In the genomic region with DNA sequence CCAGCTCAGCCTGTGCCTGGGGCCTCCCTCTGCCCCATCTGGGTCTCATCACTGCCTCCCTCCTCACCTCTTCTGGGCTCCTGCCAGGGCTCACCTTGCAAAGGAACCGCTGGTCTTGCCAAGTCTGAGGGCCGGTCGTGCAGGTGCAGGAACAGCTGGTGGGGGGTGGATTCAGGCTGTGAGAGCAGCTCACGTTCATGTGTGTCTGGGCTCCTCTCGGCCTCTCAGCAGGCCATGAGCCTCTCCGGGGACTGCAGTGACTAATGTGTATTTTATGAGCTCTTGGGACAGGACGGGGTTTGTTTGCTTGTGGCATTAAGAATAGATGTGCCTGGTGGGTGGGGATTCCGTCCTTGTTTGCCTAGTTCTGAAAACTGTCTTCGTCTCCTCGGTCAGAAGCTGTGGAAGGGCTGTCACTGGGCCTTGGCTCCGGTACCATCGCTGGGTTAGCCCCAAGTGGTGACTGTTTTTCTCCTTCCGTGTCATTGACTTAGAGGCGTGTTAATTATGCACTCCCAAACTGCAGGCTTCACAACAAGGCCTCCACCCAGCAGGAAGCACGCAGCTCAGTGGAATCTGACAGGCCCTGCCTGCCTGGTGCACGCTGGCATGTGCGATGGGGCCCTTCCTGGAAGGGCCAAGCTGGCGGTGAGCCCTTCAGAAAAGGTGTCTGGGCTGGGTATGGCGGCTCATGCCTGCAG, we compare ENCODE assay signal across 10 cellular contexts.
A peak's percentile ranks its signal among the peaks of the same experiment; 100 is the strongest.
DNase-seq lines count a peak whose midpoint lies in the region; ATAC-seq, FAIRE-seq and TF ChIP-seq lines count a peak whose summit lies in the region.
"Had no signal": no experiment of that assay in that cellular context is flagged by ENCODE, and none has a peak within 500 bp of the region (broad histone marks: within the 10 kb centered on the region; RNA-seq: fewer than 3 reads in every experiment).

No MANE protein-coding gene starts in this region.

- H3K27ac ChIP-seq in PC-3 (ENCODE audit: low read length) (peak overlapping the region; percentile 87), right atrium auricular region (peak overlapping the region; percentile 22 to 38), vagina (peak overlapping the region; percentile 78)
- H3K27ac ChIP-seq in CD8-positive, alpha-beta T cell (ENCODE audit: low read depth, low read length), result no peak overlapping the region

- POLR2A ChIA-PET in PC-3 (lab: Charles Lee; ENCODE audit: unreplicated experiment), result interaction anchor here (0.6 to 0.7 kb wide), 2 partner anchors 78 to 117 kb away, joined by 3 to 5 read pairs; a partner anchor contains a TSS
- POLR2A ChIA-PET in CD8-positive, alpha-beta T cell (lab: Charles Lee), result no interaction called here

- TF ChIP-seq CTCF in PC-3 (conservative IDR thresholded peaks at IDR 0.05; ENCODE audit: low read depth, low read length) (no peak; the same call in 1 of the 2 replicates), right atrium auricular region (IDR thresholded peaks at IDR 0.05) (no peak), vagina (IDR thresholded peaks at IDR 0.05) (no peak)
- no peak for TF ChIP-seq CTCF in CD8-positive, alpha-beta T cell (IDR thresholded peaks at IDR 0.05)

- H3K4me1 ChIP-seq in PC-3 (ENCODE audit: insufficient read depth, low read length), result peaks cover 48% of the 10 kb centered on the region
- H3K4me1 ChIP-seq in right atrium auricular region, result peaks cover 0 to 49% of the 10 kb centered on the region in 2 donors
- H3K4me1 ChIP-seq in vagina, result peaks cover 61% of the 10 kb centered on the region
- H3K4me1 ChIP-seq in CD8-positive, alpha-beta T cell (ENCODE audit: insufficient read depth, low read length), result peaks cover 5% of the 10 kb centered on the region

- H3K27me3 Mint-ChIP-seq in CD8-positive, alpha-beta T cell (ENCODE audit: low read depth), result no peaks in the 10 kb centered on the region

- no peaks in the 10 kb centered on the region for H3K9me3 Mint-ChIP-seq in CD8-positive, alpha-beta T cell
- H3K9me3 Mint-ChIP-seq: T-helper 1 cell treated with Interleukin-12 subunit alpha and Interleukin-12 subunit beta and Interleukin-4 antibody, amounts not matched to agents 30 μg/mL and 1 μg/mL, for 36 hours had no signal

- no peak for FAIRE-seq in GM12892 (lab: Jason Lieb, UNC)

- peak overlapping the region; percentile 34 for H3K9ac ChIP-seq in PC-3 (ENCODE audit: low read length)

- H3K9me3 ChIP-seq in PC-3 (ENCODE audit: low read length) (no peaks in the 10 kb centered on the region), right atrium auricular region (no peaks in the 10 kb centered on the region), vagina (no peaks in the 10 kb centered on the region)
- H3K9me3 ChIP-seq in CD8-positive, alpha-beta T cell (ENCODE audit: low read length), result no peaks in the 10 kb centered on the region

- H3F3A ChIP-seq in PC-3 (ENCODE audit: low read length, unreplicated experiment), result peaks cover 19% of the 10 kb centered on the region

- H3K79me2 ChIP-seq in PC-3 (ENCODE audit: low read length), result peaks cover 11% of the 10 kb centered on the region

- no peak overlapping the region for H3K27ac Mint-ChIP-seq in CD8-positive, alpha-beta T cell
- H3K27ac Mint-ChIP-seq: T-helper 1 cell treated with Interleukin-12 subunit alpha and Interleukin-12 subunit beta and Interleukin-4 antibody, amounts not matched to agents 30 μg/mL and 1 μg/mL, for 36 hours had no signal

- H4K20me1 ChIP-seq in PC-3 (ENCODE audit: low read length), result no peaks in the 10 kb centered on the region

- H3K4me3 ChIP-seq in PC-3 (ENCODE audit: low read length) (peak overlapping the region; percentile 16; the same call in 1 of the 2 replicates), right atrium auricular region (no peak overlapping the region), vagina (no peak overlapping the region)
- H3K4me3 ChIP-seq in CD8-positive, alpha-beta T cell (ENCODE audit: low read depth, low read length), result no peak overlapping the region

- ATAC-seq in PC-3, result peak; percentile 75
- ATAC-seq in GM18867 (IDR thresholded peaks at IDR 0.05; ENCODE audit: unreplicated experiment), result no peak
- no peak for ATAC-seq in CD8-positive, alpha-beta T cell

- H3K4me3 Mint-ChIP-seq in CD8-positive, alpha-beta T cell, result no peak overlapping the region
- H3K4me3 Mint-ChIP-seq: T-helper 1 cell treated with Interleukin-12 subunit alpha and Interleukin-12 subunit beta and Interleukin-4 antibody, amounts not matched to agents 30 μg/mL and 1 μg/mL, for 36 hours had no signal

- no peak for TF ChIP-seq POLR2A in vagina (IDR thresholded peaks at IDR 0.05)
- TF ChIP-seq POLR2A in GM12892 (IDR thresholded peaks at IDR 0.05; ENCODE audit: low read depth, low read length), result no peak

- H3K36me3 Mint-ChIP-seq in CD8-positive, alpha-beta T cell, result peaks cover 37% of the 10 kb centered on the region

- BruUV-seq in PC-3 (replicated peaks; lab: Mats Ljungman, UMichigan), result no TSS peak

- H3K9me2 ChIP-seq in PC-3 (replicated peaks; ENCODE audit: low read length), result no peaks in the 10 kb centered on the region

- peak; percentile 31 for DNase-seq in SIG-M5 treated with dmso at 0.1 percent for 504 hours (lab: John Stamatoyannopoulos, UW; ENCODE audit: unreplicated experiment)
- no peak for DNase-seq in SIG-M5 (lab: John Stamatoyannopoulos, UW)
- DNase-seq in PC-3, result peak; percentile 99
- DNase-seq in right atrium auricular region (ENCODE audit: low spot score), result no peak
- DNase-seq in vagina (ENCODE audit: extremely low spot score in 2 of 2), result no peak
- DNase-seq in CD8-positive, alpha-beta T cell, result no peak
- DNase-seq in GM12892 (ENCODE audit: insufficient read length), result no peak
- DNase-seq: cerebellar nuclear complex had no signal

- H3K36me3 ChIP-seq in PC-3 (ENCODE audit: low read depth, low read length) (peaks cover 6% of the 10 kb centered on the region; the same call in 1 of the 2 replicates), right atrium auricular region (peaks cover 28% of the 10 kb centered on the region), vagina (peaks cover 0 to 25% of the 10 kb centered on the region in 2 donors)
- peaks cover 9% of the 10 kb centered on the region for H3K36me3 ChIP-seq in CD8-positive, alpha-beta T cell (ENCODE audit: insufficient read depth, low read length)

- intact Hi-C loops in PC-3 (cut with micrococcal nuclease) (loop anchor here (5.0 kb wide), 2 partner anchors 121 to 181 kb away; no protein-coding TSS in a partner anchor), vagina (cut with DNase I) (loop anchor here (5.0 kb wide), 3 partner anchors 81 to 531 kb away; no protein-coding TSS in a partner anchor)
- intact Hi-C loops in CD8-positive, alpha-beta T cell (cut with DNase I, micrococcal nuclease), result loop anchor here in 1 of 2 experiments (5.0 kb wide), 1 partner anchor 601 kb away; no protein-coding TSS in a partner anchor

- H3K27me3 ChIP-seq in PC-3 (ENCODE audit: low read length), result no peaks in the 10 kb centered on the region
- H3K27me3 ChIP-seq in right atrium auricular region, result no peaks in the 10 kb centered on the region
- no peaks in the 10 kb centered on the region for H3K27me3 ChIP-seq in vagina
- no peaks in the 10 kb centered on the region for H3K27me3 ChIP-seq in CD8-positive, alpha-beta T cell (ENCODE audit: insufficient read depth, low read length)

- peaks cover 3% of the 10 kb centered on the region for H3K4me1 Mint-ChIP-seq in CD8-positive, alpha-beta T cell (ENCODE audit: low read depth)

- CTCF ChIA-PET in PC-3 (lab: Charles Lee), result interaction anchor here (0.6 to 1.4 kb wide), 8 partner anchors 15 to 501 kb away, joined by 3 to 8 read pairs (median 4); a partner anchor contains a TSS
- CTCF ChIA-PET in CD8-positive, alpha-beta T cell (lab: Charles Lee), result interaction anchor here (0.6 to 5.0 kb wide), 4 partner anchors 15 to 237 kb away, joined by 3 to 36 read pairs (median 5); no protein-coding TSS in a partner anchor

- H2AFZ ChIP-seq in PC-3 (ENCODE audit: low read length), result no peak overlapping the region

- H3K4me2 ChIP-seq in PC-3 (ENCODE audit: low read length), result peak overlapping the region; percentile 83

Comparison
In these comparisons a context has a peak if more than half of its experiments do, and no peak if none do; other contexts are left out.
1. DNase-seq: peak in SIG-M5 treated with dmso at 0.1 percent for 504 hours (single experiment) and PC-3 (single experiment); none in SIG-M5 (single experiment), right atrium auricular region (single experiment), vagina (0 of 2), CD8-positive, alpha-beta T cell (0 of 7) and GM12892 (single experiment).